In genomic region chrX:80266287-80266686, GRCh38 we compare ENCODE assay signal across 35 cellular contexts.
"Had no signal": no experiment of that assay in that cellular context is flagged by ENCODE, and none has a peak within 500 bp of the region (broad histone marks: within the 10 kb centered on the region; RNA-seq: fewer than 3 reads in every experiment).

No MANE protein-coding gene starts in this region.

- H3K36me3 ChIP-seq: MG63 had no signal

- DNase-seq: Karpas-422, Kasumi-1, KG1, MG63, MM.1S, MV-4-11, NCI-H1048, NCI-H1092, NCI-H1092 treated with DMSO at 0.1 percent for 48 hours, NCI-H1105, NCI-H1105 treated with DMSO at 0.1 percent for 48 hours, NCI-H1417, NCI-H1417 treated with DMSO at 0.1 percent for 48 hours, NCI-H1436, NCI-H1436 treated with DMSO at 0.1 percent for 48 hours, NCI-H146, NCI-H1694, NCI-H1694 treated with DMSO at 0.1 percent for 48 hours, NCI-H187, NCI-H187 treated with DMSO at 0.1 percent for 48 hours, NCI-H1930, NCI-H2029, NCI-H2029 treated with DMSO at 0.1 percent for 48 hours, NCI-H2081, NCI-H2081 treated with DMSO at 0.1 percent for 48 hours, NCI-H2107, NCI-H2171, NCI-H2171 treated with DMSO at 0.1 percent for 48 hours, NCI-H2227 treated with DMSO at 0.1 percent for 48 hours, NCI-H226, NCI-H345, NCI-H446, NCI-H446 treated with DMSO at 0.1 percent for 48 hours, NCI-H510A treated with DMSO at 0.1 percent for 48 hours had no signal

- H3K27ac ChIP-seq: KMS-11 had no signal

- H3K4me3 ChIP-seq: MG63 had no signal

- H3K9ac ChIP-seq: KMS-11 had no signal

- H3K9me3 ChIP-seq: MG63 had no signal

- H3K27me3 ChIP-seq: MG63 had no signal

- H3K4me2 ChIP-seq: KMS-11 had no signal
